ENCODE assay signal across 1 cellular context in genomic region chr13:49607761-49608160, GRCh38.
TF ChIP-seq lines count a peak whose summit lies in the region.

No MANE protein-coding gene starts in this region.

TF ChIP-seq in HCT116, 20 proteins besides CTCF, POLR2A, EP300 and RAD21 (continued from another document):
- TF ChIP-seq REST (IDR thresholded peaks at IDR 0.05; ENCODE audit: low read depth) (no peak), POLR2AphosphoS5 (IDR thresholded peaks at IDR 0.05; ENCODE audit: low read depth, low read length) (no peak), JUND (IDR thresholded peaks at IDR 0.05) (no peak), SRF (IDR thresholded peaks at IDR 0.05; ENCODE audit: low read depth) (no peak), TCF7L2 (IDR thresholded peaks at IDR 0.05; ENCODE audit: borderline replicate concordance, extremely low read depth, insufficient read depth, insufficient read length) (no peak), ATF3 (IDR thresholded peaks at IDR 0.05) (no peak), EZH2 (IDR thresholded peaks at IDR 0.05) (no peak), EZH2phosphoT487 (IDR thresholded peaks at IDR 0.05; ENCODE audit: borderline replicate concordance) (no peak), ELF1 (IDR thresholded peaks at IDR 0.05; ENCODE audit: borderline replicate concordance, low read depth) (no peak), FOSL1 (IDR thresholded peaks at IDR 0.05; ENCODE audit: low read depth) (no peak), SIN3A (IDR thresholded peaks at IDR 0.05; ENCODE audit: low read depth) (no peak)
TF ChIP-seq in HCT116: peak in this region for 0.
